ENCODE assay signal across 19 cellular contexts in genomic region chr9:95937131-95937530, GRCh38.
"Had no signal": no experiment of that assay in that cellular context is flagged by ENCODE, and none has a peak within 500 bp of the region (broad histone marks: within the 10 kb centered on the region; RNA-seq: fewer than 3 reads in every experiment).

No MANE protein-coding gene starts in this region.

- H3K4me1 Mint-ChIP-seq: naive B cell had no signal

- DNase-seq: activated CD4-positive, alpha-beta T cell treated with anti-CD3 and anti-CD28 coated beads for 48 hours; activated CD8-positive, alpha-beta memory T cell treated with anti-CD3 and anti-CD28 coated beads, Interleukin-2, amount 50 U/mL, for 48 hours; activated CD8-positive, alpha-beta T cell treated with anti-CD3 and anti-CD28 coated beads, Interleukin-2, amount 10 ng/mL, durations not matched to agents 7 days and 5 days; activated naive CD4-positive, alpha-beta T cell treated with anti-CD3 and anti-CD28 coated beads for 36 hours; caudate nucleus; effector CD4-positive, alpha-beta T cell; left colon; naive B cell; posterior cingulate gyrus; tibial artery had no signal

- H3K4me2 ChIP-seq: smooth muscle cell had no signal

- H3K27me3 Mint-ChIP-seq: naive B cell had no signal

- H3K4me1 ChIP-seq: right atrium auricular region, vagina had no signal

- H3K9me3 ChIP-seq: neutrophil, right atrium auricular region, tibial artery, vagina had no signal

- H3K27ac ChIP-seq: coronary artery, neutrophil, right atrium auricular region, tibial artery, vagina, VCaP had no signal

- H3K27ac Mint-ChIP-seq: activated CD8-positive, alpha-beta T cell treated with anti-CD3 and anti-CD28 coated beads, Interleukin-2, amount 10 ng/mL, durations not matched to agents 7 days and 5 days; activated naive CD4-positive, alpha-beta T cell treated with anti-CD3 and anti-CD28 coated beads for 36 hours; activated T-helper 1 cell treated with anti-CD3 and anti-CD28 coated beads, Interleukin-12 subunit alpha, Interleukin-12 subunit beta, Interleukin-2, Interleukin-4 antibody, amounts not matched to agents 30 ng/mL and 10 ng/mL and 1 ng/mL, durations not matched to agents 14 hours and 24 hours and 36 hours; naive B cell; stimulated activated effector memory CD8-positive, alpha-beta T cell treated with anti-CD3 and anti-CD28 coated beads, Interleukin-12 subunit alpha, Interleukin-12 subunit beta, amount 100 ng/mL, for 72 hours had no signal

- H3K27me3 ChIP-seq: neutrophil, right atrium auricular region, tibial artery, vagina had no signal

- H3K4me3 Mint-ChIP-seq: activated CD8-positive, alpha-beta T cell treated with anti-CD3 and anti-CD28 coated beads, Interleukin-2, amount 10 ng/mL, durations not matched to agents 7 days and 5 days; activated naive CD4-positive, alpha-beta T cell treated with anti-CD3 and anti-CD28 coated beads for 36 hours; activated T-helper 1 cell treated with anti-CD3 and anti-CD28 coated beads, Interleukin-12 subunit alpha, Interleukin-12 subunit beta, Interleukin-2, Interleukin-4 antibody, amounts not matched to agents 30 ng/mL and 10 ng/mL and 1 ng/mL, durations not matched to agents 14 hours and 24 hours and 36 hours; naive B cell; stimulated activated effector memory CD8-positive, alpha-beta T cell treated with anti-CD3 and anti-CD28 coated beads, Interleukin-12 subunit alpha, Interleukin-12 subunit beta, amount 100 ng/mL, for 72 hours had no signal

- ATAC-seq: activated CD8-positive, alpha-beta T cell treated with anti-CD3 and anti-CD28 coated beads, Interleukin-2, amount 10 ng/mL, durations not matched to agents 7 days and 5 days; left colon; stimulated activated effector memory CD8-positive, alpha-beta T cell treated with anti-CD3 and anti-CD28 coated beads, Interleukin-12 subunit alpha, Interleukin-12 subunit beta, amount 100 ng/mL, for 72 hours had no signal

- H3K4me3 ChIP-seq: coronary artery, lung, right atrium auricular region, smooth muscle cell, tibial artery, vagina had no signal
